12 cellular contexts compared by ENCODE assay signal in the genomic region with DNA sequence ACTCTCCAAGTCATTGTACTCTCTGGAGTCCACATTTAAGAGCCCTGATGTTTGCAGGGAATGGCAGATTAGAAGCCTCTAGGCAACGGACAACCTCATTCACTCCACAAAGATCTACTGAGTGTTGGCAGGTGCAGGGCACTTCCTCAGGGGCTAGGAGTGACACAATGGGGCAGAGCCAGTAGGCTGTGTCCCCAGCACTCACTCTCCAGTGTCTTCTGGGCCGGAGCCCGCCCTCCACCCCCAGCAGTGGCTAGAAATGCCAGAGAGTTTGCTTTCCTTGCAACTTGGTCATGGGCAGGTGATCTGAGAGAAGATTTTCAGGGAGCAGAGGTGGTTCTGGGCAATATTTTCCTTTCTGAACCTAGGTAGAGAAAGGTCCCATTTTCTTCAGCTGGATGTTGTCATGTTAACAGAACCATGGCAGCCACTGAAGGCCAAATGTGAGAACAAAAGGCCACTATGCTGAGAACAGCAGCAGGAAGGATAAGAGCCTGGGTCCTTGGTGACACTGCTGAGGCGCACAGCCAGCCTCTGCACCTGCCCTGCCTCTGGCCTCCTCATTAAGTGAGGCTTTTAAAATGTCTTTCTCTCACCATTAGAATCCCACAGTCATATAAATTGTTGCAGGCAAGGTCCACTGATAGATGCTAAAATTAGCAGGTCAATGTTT.
DNase-seq lines count a peak whose midpoint lies in the region; ATAC-seq and TF ChIP-seq lines count a peak whose summit lies in the region.
"Had no signal": no experiment of that assay in that cellular context is flagged by ENCODE, and none has a peak within 500 bp of the region (broad histone marks: within the 10 kb centered on the region; RNA-seq: fewer than 3 reads in every experiment).

No MANE protein-coding gene starts in this region.

- H3K4me3 Mint-ChIP-seq in glutamatergic neuron (ENCODE audit: unreplicated experiment), result no peak overlapping the region
- H3K4me3 Mint-ChIP-seq: CD8-positive, alpha-beta memory T cell; T-cell had no signal

- no peaks in the 10 kb centered on the region for H3K27me3 Mint-ChIP-seq in glutamatergic neuron (ENCODE audit: unreplicated experiment)

- peak; percentile 41 for DNase-seq in DMS153 (lab: John Stamatoyannopoulos, UW)
- no peak for DNase-seq in DMS153 treated with DMSO at 0.1 percent for 48 hours (lab: John Stamatoyannopoulos, UW; ENCODE audit: unreplicated experiment)
- DNase-seq in NCI-H1105 (lab: John Stamatoyannopoulos, UW), result peak; percentile 12
- DNase-seq in glutamatergic neuron, result no peak
- peak; percentile 70 for DNase-seq in putamen (ENCODE audit: low spot score)
- DNase-seq in NK-92 (lab: John Stamatoyannopoulos, UW; ENCODE audit: unreplicated experiment), result no peak
- no peak for DNase-seq in GF-D8 (lab: John Stamatoyannopoulos, UW)
- DNase-seq: CD8-positive, alpha-beta memory T cell; NCI-H187; PC-3; T-cell had no signal

- peak overlapping the region; percentile 93 for H3K27ac Mint-ChIP-seq in glutamatergic neuron (ENCODE audit: unreplicated experiment)
- H3K27ac Mint-ChIP-seq: CD8-positive, alpha-beta memory T cell; T-cell had no signal

- H3K4me1 Mint-ChIP-seq in glutamatergic neuron (ENCODE audit: low read depth, unreplicated experiment), result peaks cover 11% of the 10 kb centered on the region
- H3K4me1 Mint-ChIP-seq: CD8-positive, alpha-beta memory T cell; T-cell had no signal

- TF ChIP-seq CTCF in glutamatergic neuron (IDR thresholded peaks at IDR 0.05; ENCODE audit: partially characterized antibody, unreplicated experiment), result no peak

- H3K36me3 Mint-ChIP-seq in glutamatergic neuron (ENCODE audit: unreplicated experiment), result peaks cover 5% of the 10 kb centered on the region
- H3K36me3 Mint-ChIP-seq: CD8-positive, alpha-beta memory T cell; T-cell had no signal

- no peak for ATAC-seq in HG02623 (IDR thresholded peaks at IDR 0.05; ENCODE audit: unreplicated experiment)
- ATAC-seq: PC-3, T-cell had no signal

- peaks cover 5% of the 10 kb centered on the region for H3K9me3 Mint-ChIP-seq in glutamatergic neuron (ENCODE audit: unreplicated experiment)
- H3K9me3 Mint-ChIP-seq: CD8-positive, alpha-beta memory T cell; T-cell had no signal

Comparison
In these comparisons a context has a peak if more than half of its experiments do, and no peak if none do; other contexts are left out.
1. DNase-seq: peak in DMS153 (single experiment), NCI-H1105 (single experiment) and putamen (single experiment); none in DMS153 treated with DMSO at 0.1 percent for 48 hours (single experiment), glutamatergic neuron (single experiment), NK-92 (single experiment) and GF-D8 (single experiment).